26 cellular contexts compared by ENCODE assay signal in the genomic region with DNA sequence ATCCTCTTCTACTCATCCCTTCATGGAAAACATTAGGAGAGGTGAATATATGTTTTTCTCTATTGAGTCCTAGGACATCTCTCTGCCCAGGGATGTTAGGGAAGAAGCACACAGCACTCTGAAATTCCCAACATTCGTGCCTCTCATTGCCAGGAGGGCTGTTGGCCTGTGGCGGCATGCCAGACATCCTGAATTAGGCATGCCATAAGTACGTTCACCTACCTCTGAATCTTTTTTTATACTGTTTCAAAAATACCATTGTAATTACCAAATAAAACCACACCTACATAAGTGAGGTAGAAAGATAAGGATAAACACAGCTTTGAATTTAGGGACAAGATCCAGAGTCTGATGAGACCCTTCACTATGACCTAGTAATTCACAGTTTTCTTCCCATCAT.
"Had no signal": no experiment of that assay in that cellular context is flagged by ENCODE, and none has a peak within 500 bp of the region (broad histone marks: within the 10 kb centered on the region; RNA-seq: fewer than 3 reads in every experiment).

No MANE protein-coding gene starts in this region.

- H3K4me3 ChIP-seq: adrenal gland, ascending aorta, gastrocnemius medialis, psoas muscle, smooth muscle cell, upper lobe of left lung, vagina had no signal

- H3K4me1 ChIP-seq: adrenal gland, gastrocnemius medialis, parathyroid adenoma, psoas muscle, upper lobe of left lung, vagina had no signal

- H3K36me3 ChIP-seq: adrenal gland, ascending aorta, gastrocnemius medialis, upper lobe of left lung, vagina had no signal

- H3K27ac ChIP-seq: adrenal gland, ascending aorta, gastrocnemius medialis, parathyroid adenoma, psoas muscle, upper lobe of left lung, vagina had no signal

- H3K9ac ChIP-seq: parathyroid adenoma had no signal

- H3K9me3 ChIP-seq: adrenal gland, gastrocnemius medialis, vagina had no signal

- DNase-seq: activated CD4-positive, alpha-beta T cell treated with anti-CD3 and anti-CD28 coated beads for 48 hours; activated CD4-positive, alpha-beta T cell treated with anti-CD3 and anti-CD28 coated beads, Interleukin-2, amount 50 U/mL, for 48 hours; activated CD4-positive, CD25-positive, alpha-beta regulatory T cell; activated CD8-positive, alpha-beta memory T cell treated with anti-CD3 and anti-CD28 coated beads for 24 hours; activated effector memory CD4-positive, alpha-beta T cell treated with anti-CD3 and anti-CD28 coated beads, Interleukin-2, amount 50 U/mL, for 16 hours; activated naive CD4-positive, alpha-beta T cell treated with anti-CD3 and anti-CD28 coated beads for 36 hours; activated naive CD8-positive, alpha-beta T cell treated with anti-CD3 and anti-CD28 coated beads for 36 hours; adrenal gland; gastrocnemius medialis; glutamatergic neuron; islet precursor cell; left colon; midbrain; naive thymus-derived CD8-positive, alpha-beta T cell; occipital lobe; psoas muscle; stimulated activated CD4-positive, alpha-beta T cell treated with anti-CD3 and anti-CD28 coated beads, Interleukin-1b, Interleukin-23, amount 100 ng/mL, for 48 hours; stimulated activated CD4-positive, alpha-beta T cell treated with anti-CD3 and anti-CD28 coated beads, Interleukin-4, amount 100 ng/mL, for 4 hours; stimulated activated CD8-positive, alpha-beta memory T cell treated with anti-CD3 and anti-CD28 coated beads, Interleukin-4, amount 100 ng/mL, for 48 hours; stimulated activated naive CD8-positive, alpha-beta T cell treated with anti-CD3 and anti-CD28 coated beads, Interleukin-15, amount 100 ng/mL, for 72 hours; upper lobe of left lung had no signal

- ATAC-seq: gastrocnemius medialis; left colon; naive thymus-derived CD8-positive, alpha-beta T cell; psoas muscle; stimulated activated memory B cell treated with anti-CD40 and anti-IgM and Interleukin-4, amounts not matched to agents 10 μg/mL and 1 μg/mL and 100 μg/mL, for 72 hours; stimulated activated naive CD8-positive, alpha-beta T cell treated with anti-CD3 and anti-CD28 coated beads, Interleukin-15, amount 100 ng/mL, for 72 hours had no signal

- H3K4me2 ChIP-seq: smooth muscle cell had no signal

- H3K27me3 ChIP-seq: adrenal gland, ascending aorta, gastrocnemius medialis, upper lobe of left lung, vagina had no signal
